22 cellular contexts compared by ENCODE assay signal in genomic region chr2:160125828-160126227, GRCh38.
"Had no signal": no experiment of that assay in that cellular context is flagged by ENCODE, and none has a peak within 500 bp of the region (broad histone marks: within the 10 kb centered on the region; RNA-seq: fewer than 3 reads in every experiment).

No MANE protein-coding gene starts in this region.

- H3K36me3 Mint-ChIP-seq: activated naive CD8-positive, alpha-beta T cell; stimulated activated naive B cell treated with anti-CD40 and anti-IgM and Interleukin-4, amounts not matched to agents 10 μg/mL and 1 μg/mL and 100 μg/mL, for 72 hours had no signal

- FAIRE-seq: islet of Langerhans, urothelium cell line had no signal

- H3K27ac Mint-ChIP-seq: activated CD4-positive, alpha-beta memory T cell treated with anti-CD3 and anti-CD28 coated beads, Interleukin-2, amount 10 ng/mL, durations not matched to agents 7 days and 5 days; activated naive CD8-positive, alpha-beta T cell; activated T-cell treated with anti-CD3 and anti-CD28 coated beads, Interleukin-2, amount 50 U/mL, for 24 hours; nephron; progenitor cell of endocrine pancreas; stimulated activated naive B cell treated with anti-CD40 and anti-IgM and Interleukin-4, amounts not matched to agents 10 μg/mL and 1 μg/mL and 100 μg/mL, for 72 hours had no signal

- H3K9me3 ChIP-seq: body of pancreas, right atrium auricular region, thyroid gland had no signal

- H3K27me3 ChIP-seq: body of pancreas, foreskin keratinocyte, right atrium auricular region, thyroid gland had no signal

- H3K9me3 Mint-ChIP-seq: activated T-cell treated with anti-CD3 and anti-CD28 coated beads, Interleukin-2, amount 50 U/mL, for 24 hours; nephron; stimulated activated naive B cell treated with anti-CD40 and anti-IgM and Interleukin-4, amounts not matched to agents 10 μg/mL and 1 μg/mL and 100 μg/mL, for 72 hours had no signal

- H3K4me1 ChIP-seq: body of pancreas, foreskin keratinocyte, right atrium auricular region had no signal

- H3K36me3 ChIP-seq: right atrium auricular region, thyroid gland had no signal

- DNase-seq: activated CD4-positive, alpha-beta memory T cell treated with anti-CD3 and anti-CD28 coated beads, Interleukin-2, amount 10 ng/mL, durations not matched to agents 7 days and 5 days; activated effector memory CD4-positive, alpha-beta T cell treated with Interleukin-2 at 50 U/mL for 16 hours; activated T-cell treated with anti-CD3 and anti-CD28 coated beads, Interleukin-2, amount 50 U/mL, for 24 hours; amniotic stem cell; body of pancreas; cerebellar nuclear complex; effector CD8-positive, alpha-beta T cell; foreskin keratinocyte; head of caudate nucleus; stimulated activated CD4-positive, alpha-beta T cell treated with anti-CD3 and anti-CD28 coated beads, Interleukin-15, amount 100 ng/mL, for 24 hours; stimulated activated CD4-positive, alpha-beta T cell treated with anti-CD3 and anti-CD28 coated beads, Interleukin-4, amount 100 ng/mL, for 1 hour; stimulated activated naive B cell treated with anti-CD40 and anti-IgM and Interleukin-4, amounts not matched to agents 10 μg/mL and 1 μg/mL and 100 μg/mL, for 72 hours; T-helper 1 cell; thyroid gland had no signal

- ATAC-seq: body of pancreas; foreskin keratinocyte; left lobe of liver; stimulated activated naive B cell treated with anti-CD40 and anti-IgM and Interleukin-4, amounts not matched to agents 10 μg/mL and 1 μg/mL and 100 μg/mL, for 72 hours had no signal

- H3K4me3 ChIP-seq: body of pancreas, right atrium auricular region, skin epidermis, thyroid gland had no signal

- H3K27ac ChIP-seq: body of pancreas, foreskin keratinocyte, right atrium auricular region, skin epidermis, thyroid gland had no signal
